Comparison of ENCODE assay signal across 27 cellular contexts in genomic region chr4:75717332-75717873, GRCh38.
"Had no signal": no experiment of that assay in that cellular context is flagged by ENCODE, and none has a peak within 500 bp of the region (broad histone marks: within the 10 kb centered on the region; RNA-seq: fewer than 3 reads in every experiment).

No MANE protein-coding gene starts in this region.

- H3K27me3 ChIP-seq: colonic mucosa, gastroesophageal sphincter, heart left ventricle, hepatocyte, neutrophil, stomach, thyroid gland, upper lobe of left lung had no signal

- H3K9me3 ChIP-seq: colonic mucosa, gastroesophageal sphincter, heart left ventricle, mucosa of descending colon, neutrophil, stomach, thyroid gland, upper lobe of left lung had no signal

- H3K27me3 Mint-ChIP-seq: central memory CD8-positive, alpha-beta T cell; dendritic cell treated with granulocyte-macrophage colony-stimulating factor and Interleukin-4, amounts not matched to agents 40 ng/mL and 50 ng/mL, for 4 days; naive B cell; natural killer cell treated with Interleukin-12 subunit alpha and Interleukin-12 subunit beta and Interleukin-15 and Interleukin-18, amount 100 ng/mL, for 72 hours had no signal

- H3K36me3 ChIP-seq: colonic mucosa, gastroesophageal sphincter, neutrophil, stomach, thyroid gland had no signal

- H3K4me1 ChIP-seq: colonic mucosa had no signal

- H3K27ac Mint-ChIP-seq: dendritic cell treated with granulocyte-macrophage colony-stimulating factor and Interleukin-4, amounts not matched to agents 40 ng/mL and 50 ng/mL, for 4 days; mesothelial cell of epicardium; natural killer cell treated with Interleukin-12 subunit alpha and Interleukin-12 subunit beta and Interleukin-15 and Interleukin-18, amount 100 ng/mL, for 72 hours; stimulated activated effector memory CD8-positive, alpha-beta T cell treated with anti-CD3 and anti-CD28 coated beads, Interleukin-12 subunit alpha, Interleukin-12 subunit beta, amount 100 ng/mL, for 72 hours had no signal

- DNase-seq: colonic mucosa; effector CD8-positive, alpha-beta T cell; erythroblast; foreskin fibroblast; heart left ventricle; kidney; mesenchymal stem cell; mucosa of descending colon; naive B cell; stimulated activated CD4-positive, alpha-beta T cell treated with anti-CD3 and anti-CD28 coated beads, Interleukin-2, amount 100 ng/mL, for 24 hours; stimulated activated CD4-positive, alpha-beta T cell treated with anti-CD3 and anti-CD28 coated beads, Interleukin-4, amount 100 ng/mL, for 24 hours; stimulated activated naive CD4-positive, alpha-beta T cell treated with Interleukin-2 at 50 U/mL for 16 hours; stomach; thyroid gland; upper lobe of left lung had no signal

- H3K9me3 Mint-ChIP-seq: central memory CD8-positive, alpha-beta T cell; dendritic cell treated with granulocyte-macrophage colony-stimulating factor and Interleukin-4, amounts not matched to agents 40 ng/mL and 50 ng/mL, for 4 days; mesothelial cell of epicardium; naive B cell; natural killer cell treated with Interleukin-12 subunit alpha and Interleukin-12 subunit beta and Interleukin-15 and Interleukin-18, amount 100 ng/mL, for 72 hours; neural crest cell; stimulated activated effector memory CD8-positive, alpha-beta T cell treated with anti-CD3 and anti-CD28 coated beads, Interleukin-12 subunit alpha, Interleukin-12 subunit beta, amount 100 ng/mL, for 72 hours had no signal

- H3K4me3 Mint-ChIP-seq: central memory CD8-positive, alpha-beta T cell; dendritic cell treated with granulocyte-macrophage colony-stimulating factor and Interleukin-4, amounts not matched to agents 40 ng/mL and 50 ng/mL, for 4 days; mesothelial cell of epicardium; naive B cell; natural killer cell treated with Interleukin-12 subunit alpha and Interleukin-12 subunit beta and Interleukin-15 and Interleukin-18, amount 100 ng/mL, for 72 hours; neural crest cell; stimulated activated effector memory CD8-positive, alpha-beta T cell treated with anti-CD3 and anti-CD28 coated beads, Interleukin-12 subunit alpha, Interleukin-12 subunit beta, amount 100 ng/mL, for 72 hours had no signal

- ATAC-seq: gastroesophageal sphincter; left lobe of liver; natural killer cell treated with Interleukin-12 subunit alpha and Interleukin-12 subunit beta and Interleukin-15 and Interleukin-18, amount 100 ng/mL, for 72 hours; sciatic nerve; stimulated activated effector memory CD8-positive, alpha-beta T cell treated with anti-CD3 and anti-CD28 coated beads, Interleukin-12 subunit alpha, Interleukin-12 subunit beta, amount 100 ng/mL, for 72 hours had no signal

- H3K4me3 ChIP-seq: colonic mucosa, gastroesophageal sphincter, heart left ventricle, hepatocyte, mucosa of descending colon, stomach, thyroid gland, upper lobe of left lung had no signal

- H3K27ac ChIP-seq: colonic mucosa, gastroesophageal sphincter, heart left ventricle, hepatocyte, neutrophil, parathyroid adenoma, stomach, thyroid gland, upper lobe of left lung had no signal

- H3K36me3 Mint-ChIP-seq: naive B cell; natural killer cell treated with Interleukin-12 subunit alpha and Interleukin-12 subunit beta and Interleukin-15 and Interleukin-18, amount 100 ng/mL, for 72 hours; stimulated activated effector memory CD8-positive, alpha-beta T cell treated with anti-CD3 and anti-CD28 coated beads, Interleukin-12 subunit alpha, Interleukin-12 subunit beta, amount 100 ng/mL, for 72 hours had no signal

- H3K4me1 Mint-ChIP-seq: central memory CD8-positive, alpha-beta T cell; stimulated activated effector memory CD8-positive, alpha-beta T cell treated with anti-CD3 and anti-CD28 coated beads, Interleukin-12 subunit alpha, Interleukin-12 subunit beta, amount 100 ng/mL, for 72 hours had no signal
